ENCODE assay signal across 2 cellular contexts in the genomic region with DNA sequence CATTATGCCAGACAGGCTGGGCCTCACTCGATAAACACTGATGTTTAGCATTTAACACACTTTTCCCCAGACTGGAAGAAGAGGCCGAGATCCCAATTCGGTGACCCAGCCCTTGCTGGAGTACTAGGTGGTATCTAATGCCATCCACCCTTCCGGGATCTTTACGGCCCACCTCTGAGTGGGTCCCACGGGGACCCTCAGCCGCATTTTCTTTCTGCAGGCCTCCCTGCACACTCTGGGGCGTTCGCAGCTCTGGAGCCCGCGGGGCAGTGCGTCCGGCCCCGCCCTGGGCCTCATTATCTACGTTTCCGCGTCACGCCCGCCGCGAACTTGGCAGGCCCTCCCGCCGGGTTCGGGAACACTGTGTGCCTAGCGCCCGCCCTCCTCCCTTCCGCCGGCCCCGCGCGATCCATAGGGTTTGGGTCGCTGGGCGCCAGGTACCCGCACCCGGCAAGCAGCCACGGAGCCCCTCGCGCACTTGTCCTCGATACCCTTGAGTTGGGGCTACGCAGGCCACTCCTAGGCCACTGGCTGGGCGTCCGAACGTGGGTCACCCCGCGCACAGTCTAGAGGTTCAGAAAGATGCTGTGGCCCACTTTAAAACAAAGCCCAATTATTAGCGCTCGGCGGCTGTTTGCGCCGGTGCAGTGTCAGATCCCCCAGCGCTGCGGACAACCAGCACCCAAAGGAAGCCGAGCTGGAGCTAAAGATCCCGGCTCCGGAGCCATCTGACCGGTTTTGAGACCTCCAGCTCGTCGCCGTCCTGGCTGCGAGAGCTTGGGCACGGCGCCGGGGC.
TF ChIP-seq lines count a peak whose summit lies in the region.

No MANE protein-coding gene starts in this region.

TF ChIP-seq in A549, 52 proteins besides CTCF, POLR2A, EP300 and RAD21:
- TF ChIP-seq RFX5 (IDR thresholded peaks at IDR 0.05) (no peak), RCOR1 (IDR thresholded peaks at IDR 0.05; ENCODE audit: low read depth, low read length) (no peak), JUNB (IDR thresholded peaks at IDR 0.05) (no peak), ZFP36 (IDR thresholded peaks at IDR 0.05; ENCODE audit: borderline replicate concordance, partially characterized antibody) (no peak), KDM1A (IDR thresholded peaks at IDR 0.05; ENCODE audit: low read depth) (0 out of 2 replicates have a peak, but pooled peaks have one; percentile 36), EHF (CRISPR knock-in tag; IDR thresholded peaks at IDR 0.05) (no peak)
- TF ChIP-seq, protein P1, sequence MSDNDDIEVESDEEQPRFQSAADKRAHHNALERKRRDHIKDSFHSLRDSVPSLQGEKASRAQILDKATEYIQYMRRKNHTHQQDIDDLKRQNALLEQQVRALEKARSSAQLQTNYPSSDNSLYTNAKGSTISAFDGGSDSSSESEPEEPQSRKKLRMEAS (IDR thresholded peaks at IDR 0.05) = no peak
- TF ChIP-seq, protein P2, sequence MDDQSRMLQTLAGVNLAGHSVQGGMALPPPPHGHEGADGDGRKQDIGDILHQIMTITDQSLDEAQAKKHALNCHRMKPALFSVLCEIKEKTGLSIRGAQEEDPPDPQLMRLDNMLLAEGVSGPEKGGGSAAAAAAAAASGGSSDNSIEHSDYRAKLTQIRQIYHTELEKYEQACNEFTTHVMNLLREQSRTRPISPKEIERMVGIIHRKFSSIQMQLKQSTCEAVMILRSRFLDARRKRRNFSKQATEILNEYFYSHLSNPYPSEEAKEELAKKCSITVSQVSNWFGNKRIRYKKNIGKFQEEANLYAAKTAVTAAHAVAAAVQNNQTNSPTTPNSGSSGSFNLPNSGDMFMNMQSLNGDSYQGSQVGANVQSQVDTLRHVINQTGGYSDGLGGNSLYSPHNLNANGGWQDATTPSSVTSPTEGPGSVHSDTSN (IDR thresholded peaks at IDR 0.05) = no peak

TF ChIP-seq in IMR-90, 13 proteins besides CTCF, POLR2A, EP300 and RAD21:
- TF ChIP-seq FOS (IDR thresholded peaks at IDR 0.05; ENCODE audit: low read depth, low read length) = no peak
- TF ChIP-seq, protein P3, sequence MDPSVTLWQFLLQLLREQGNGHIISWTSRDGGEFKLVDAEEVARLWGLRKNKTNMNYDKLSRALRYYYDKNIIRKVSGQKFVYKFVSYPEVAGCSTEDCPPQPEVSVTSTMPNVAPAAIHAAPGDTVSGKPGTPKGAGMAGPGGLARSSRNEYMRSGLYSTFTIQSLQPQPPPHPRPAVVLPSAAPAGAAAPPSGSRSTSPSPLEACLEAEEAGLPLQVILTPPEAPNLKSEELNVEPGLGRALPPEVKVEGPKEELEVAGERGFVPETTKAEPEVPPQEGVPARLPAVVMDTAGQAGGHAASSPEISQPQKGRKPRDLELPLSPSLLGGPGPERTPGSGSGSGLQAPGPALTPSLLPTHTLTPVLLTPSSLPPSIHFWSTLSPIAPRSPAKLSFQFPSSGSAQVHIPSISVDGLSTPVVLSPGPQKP (IDR thresholded peaks at IDR 0.05; ENCODE audit: borderline replicate concordance, low read depth, low read length) = no peak
- TF ChIP-seq BHLHE40 (IDR thresholded peaks at IDR 0.05; ENCODE audit: low read depth, low read length) = no peak
- TF ChIP-seq CEBPB (IDR thresholded peaks at IDR 0.05; ENCODE audit: low read depth, low read length) = no peak
- no peak for TF ChIP-seq NFE2L2 (IDR thresholded peaks at IDR 0.05; ENCODE audit: low read depth, low read length)
- TF ChIP-seq SMC3 (IDR thresholded peaks at IDR 0.05; ENCODE audit: low read depth, low read length) = no peak
- TF ChIP-seq, protein P4, sequence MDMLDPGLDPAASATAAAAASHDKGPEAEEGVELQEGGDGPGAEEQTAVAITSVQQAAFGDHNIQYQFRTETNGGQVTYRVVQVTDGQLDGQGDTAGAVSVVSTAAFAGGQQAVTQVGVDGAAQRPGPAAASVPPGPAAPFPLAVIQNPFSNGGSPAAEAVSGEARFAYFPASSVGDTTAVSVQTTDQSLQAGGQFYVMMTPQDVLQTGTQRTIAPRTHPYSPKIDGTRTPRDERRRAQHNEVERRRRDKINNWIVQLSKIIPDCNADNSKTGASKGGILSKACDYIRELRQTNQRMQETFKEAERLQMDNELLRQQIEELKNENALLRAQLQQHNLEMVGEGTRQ (IDR thresholded peaks at IDR 0.05; ENCODE audit: low read depth, low read length) = no peak
- TF ChIP-seq CHD1 (IDR thresholded peaks at IDR 0.05; ENCODE audit: low read depth, low read length) = no peak
- TF ChIP-seq MAFK (IDR thresholded peaks at IDR 0.05; ENCODE audit: low read depth, low read length) = no peak
- no peak for TF ChIP-seq RFX5 (IDR thresholded peaks at IDR 0.05; ENCODE audit: low read depth, low read length)
- TF ChIP-seq RCOR1 (IDR thresholded peaks at IDR 0.05; ENCODE audit: insufficient replicate concordance, low read length) = no peak
- TF ChIP-seq MXI1 (IDR thresholded peaks at IDR 0.05; ENCODE audit: borderline replicate concordance, low read depth, low read length) = no peak
- no peak for TF ChIP-seq MAZ (IDR thresholded peaks at IDR 0.05; ENCODE audit: borderline replicate concordance, low read depth, low read length)
